Comparison of ENCODE assay signal across 1 cellular context in the genomic region with DNA sequence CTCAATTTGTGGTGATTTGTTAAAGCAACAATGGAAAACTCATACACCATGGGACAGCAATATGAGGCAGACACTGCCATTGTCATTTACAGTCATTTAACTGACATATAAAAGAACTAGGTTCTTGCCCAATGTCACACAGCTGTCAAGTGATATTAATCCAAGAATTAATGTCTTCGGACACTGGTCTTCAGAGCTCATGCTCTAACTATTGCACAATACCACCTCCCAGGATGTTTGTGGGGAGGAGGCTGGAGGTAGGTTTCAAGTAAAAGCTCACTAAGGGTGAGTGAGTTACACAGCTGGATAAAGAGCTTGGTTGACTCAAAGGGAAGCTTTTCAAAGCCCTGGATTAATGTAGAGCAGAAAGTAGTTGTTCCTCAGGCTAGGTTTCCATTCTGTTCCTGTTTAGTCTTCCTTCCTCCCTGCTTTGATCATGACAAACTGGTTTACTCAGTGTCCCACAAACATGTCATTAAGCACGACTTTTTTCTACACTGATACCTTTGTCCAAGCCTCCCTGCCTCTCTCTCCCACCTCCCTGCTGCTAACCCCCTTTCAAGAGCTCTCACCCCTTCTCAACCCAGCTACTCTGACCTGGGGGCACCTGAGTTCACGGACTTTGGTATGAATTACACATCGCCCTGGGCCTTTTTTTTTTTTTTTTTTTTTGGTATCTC.
TF ChIP-seq lines count a peak whose summit lies in the region.

No MANE protein-coding gene starts in this region.

TF ChIP-seq in HepG2, 621 proteins besides CTCF, POLR2A, EP300 and RAD21 (continued from another document and continues in another):
- TF ChIP-seq MTA3 (CRISPR knock-in tag; IDR thresholded peaks at IDR 0.05): no peak
- TF ChIP-seq KDM4B (CRISPR knock-in tag; IDR thresholded peaks at IDR 0.05): no peak
- TF ChIP-seq HDAC6 (IDR thresholded peaks at IDR 0.05; ENCODE audit: low read depth, low read length): no peak
- TF ChIP-seq, protein P1, sequence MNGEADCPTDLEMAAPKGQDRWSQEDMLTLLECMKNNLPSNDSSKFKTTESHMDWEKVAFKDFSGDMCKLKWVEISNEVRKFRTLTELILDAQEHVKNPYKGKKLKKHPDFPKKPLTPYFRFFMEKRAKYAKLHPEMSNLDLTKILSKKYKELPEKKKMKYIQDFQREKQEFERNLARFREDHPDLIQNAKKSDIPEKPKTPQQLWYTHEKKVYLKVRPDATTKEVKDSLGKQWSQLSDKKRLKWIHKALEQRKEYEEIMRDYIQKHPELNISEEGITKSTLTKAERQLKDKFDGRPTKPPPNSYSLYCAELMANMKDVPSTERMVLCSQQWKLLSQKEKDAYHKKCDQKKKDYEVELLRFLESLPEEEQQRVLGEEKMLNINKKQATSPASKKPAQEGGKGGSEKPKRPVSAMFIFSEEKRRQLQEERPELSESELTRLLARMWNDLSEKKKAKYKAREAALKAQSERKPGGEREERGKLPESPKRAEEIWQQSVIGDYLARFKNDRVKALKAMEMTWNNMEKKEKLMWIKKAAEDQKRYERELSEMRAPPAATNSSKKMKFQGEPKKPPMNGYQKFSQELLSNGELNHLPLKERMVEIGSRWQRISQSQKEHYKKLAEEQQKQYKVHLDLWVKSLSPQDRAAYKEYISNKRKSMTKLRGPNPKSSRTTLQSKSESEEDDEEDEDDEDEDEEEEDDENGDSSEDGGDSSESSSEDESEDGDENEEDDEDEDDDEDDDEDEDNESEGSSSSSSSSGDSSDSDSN (CRISPR knock-in tag; IDR thresholded peaks at IDR 0.05): no peak
- TF ChIP-seq KMT2B (CRISPR knock-in tag; IDR thresholded peaks at IDR 0.05): no peak
- TF ChIP-seq, protein P2, sequence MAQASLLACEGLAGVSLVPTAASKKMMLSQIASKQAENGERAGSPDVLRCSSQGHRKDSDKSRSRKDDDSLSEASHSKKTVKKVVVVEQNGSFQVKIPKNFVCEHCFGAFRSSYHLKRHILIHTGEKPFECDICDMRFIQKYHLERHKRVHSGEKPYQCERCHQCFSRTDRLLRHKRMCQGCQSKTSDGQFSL (CRISPR knock-in tag; IDR thresholded peaks at IDR 0.05): no peak
- TF ChIP-seq HDAC1 (CRISPR knock-in tag; IDR thresholded peaks at IDR 0.05): no peak
- TF ChIP-seq MIXL1 (CRISPR knock-in tag; IDR thresholded peaks at IDR 0.05): no peak
- TF ChIP-seq ZKSCAN5 (CRISPR knock-in tag; IDR thresholded peaks at IDR 0.05): no peak
- TF ChIP-seq, protein P3, sequence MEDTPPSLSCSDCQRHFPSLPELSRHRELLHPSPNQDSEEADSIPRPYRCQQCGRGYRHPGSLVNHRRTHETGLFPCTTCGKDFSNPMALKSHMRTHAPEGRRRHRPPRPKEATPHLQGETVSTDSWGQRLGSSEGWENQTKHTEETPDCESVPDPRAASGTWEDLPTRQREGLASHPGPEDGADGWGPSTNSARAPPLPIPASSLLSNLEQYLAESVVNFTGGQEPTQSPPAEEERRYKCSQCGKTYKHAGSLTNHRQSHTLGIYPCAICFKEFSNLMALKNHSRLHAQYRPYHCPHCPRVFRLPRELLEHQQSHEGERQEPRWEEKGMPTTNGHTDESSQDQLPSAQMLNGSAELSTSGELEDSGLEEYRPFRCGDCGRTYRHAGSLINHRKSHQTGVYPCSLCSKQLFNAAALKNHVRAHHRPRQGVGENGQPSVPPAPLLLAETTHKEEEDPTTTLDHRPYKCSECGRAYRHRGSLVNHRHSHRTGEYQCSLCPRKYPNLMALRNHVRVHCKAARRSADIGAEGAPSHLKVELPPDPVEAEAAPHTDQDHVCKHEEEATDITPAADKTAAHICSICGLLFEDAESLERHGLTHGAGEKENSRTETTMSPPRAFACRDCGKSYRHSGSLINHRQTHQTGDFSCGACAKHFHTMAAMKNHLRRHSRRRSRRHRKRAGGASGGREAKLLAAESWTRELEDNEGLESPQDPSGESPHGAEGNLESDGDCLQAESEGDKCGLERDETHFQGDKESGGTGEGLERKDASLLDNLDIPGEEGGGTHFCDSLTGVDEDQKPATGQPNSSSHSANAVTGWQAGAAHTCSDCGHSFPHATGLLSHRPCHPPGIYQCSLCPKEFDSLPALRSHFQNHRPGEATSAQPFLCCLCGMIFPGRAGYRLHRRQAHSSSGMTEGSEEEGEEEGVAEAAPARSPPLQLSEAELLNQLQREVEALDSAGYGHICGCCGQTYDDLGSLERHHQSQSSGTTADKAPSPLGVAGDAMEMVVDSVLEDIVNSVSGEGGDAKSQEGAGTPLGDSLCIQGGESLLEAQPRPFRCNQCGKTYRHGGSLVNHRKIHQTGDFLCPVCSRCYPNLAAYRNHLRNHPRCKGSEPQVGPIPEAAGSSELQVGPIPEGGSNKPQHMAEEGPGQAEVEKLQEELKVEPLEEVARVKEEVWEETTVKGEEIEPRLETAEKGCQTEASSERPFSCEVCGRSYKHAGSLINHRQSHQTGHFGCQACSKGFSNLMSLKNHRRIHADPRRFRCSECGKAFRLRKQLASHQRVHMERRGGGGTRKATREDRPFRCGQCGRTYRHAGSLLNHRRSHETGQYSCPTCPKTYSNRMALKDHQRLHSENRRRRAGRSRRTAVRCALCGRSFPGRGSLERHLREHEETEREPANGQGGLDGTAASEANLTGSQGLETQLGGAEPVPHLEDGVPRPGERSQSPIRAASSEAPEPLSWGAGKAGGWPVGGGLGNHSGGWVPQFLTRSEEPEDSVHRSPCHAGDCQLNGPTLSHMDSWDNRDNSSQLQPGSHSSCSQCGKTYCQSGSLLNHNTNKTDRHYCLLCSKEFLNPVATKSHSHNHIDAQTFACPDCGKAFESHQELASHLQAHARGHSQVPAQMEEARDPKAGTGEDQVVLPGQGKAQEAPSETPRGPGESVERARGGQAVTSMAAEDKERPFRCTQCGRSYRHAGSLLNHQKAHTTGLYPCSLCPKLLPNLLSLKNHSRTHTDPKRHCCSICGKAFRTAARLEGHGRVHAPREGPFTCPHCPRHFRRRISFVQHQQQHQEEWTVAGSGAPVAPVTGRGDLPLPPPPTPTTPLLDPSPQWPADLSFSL (CRISPR knock-in tag; IDR thresholded peaks at IDR 0.05): no peak
- no peak for TF ChIP-seq CREB1 (IDR thresholded peaks at IDR 0.05)
- TF ChIP-seq CREB1 (CRISPR knock-in tag; IDR thresholded peaks at IDR 0.05): no peak
- peak; percentile 38 for TF ChIP-seq MED1 (CRISPR knock-in tag; IDR thresholded peaks at IDR 0.05)
- no peak for TF ChIP-seq KDM2A (CRISPR knock-in tag; IDR thresholded peaks at IDR 0.05; ENCODE audit: borderline replicate concordance, low read depth)
- no peak for TF ChIP-seq ZMAT3 (CRISPR knock-in tag; conservative IDR thresholded peaks at IDR 0.05)
- no peak for TF ChIP-seq ZNF549 (CRISPR knock-in tag; IDR thresholded peaks at IDR 0.05)
- no peak for TF ChIP-seq ZNF773 (CRISPR knock-in tag; IDR thresholded peaks at IDR 0.05; ENCODE audit: borderline replicate concordance)
- no peak; the same call in 1 of the 2 replicates for TF ChIP-seq ZNF331 (CRISPR knock-in tag; IDR thresholded peaks at IDR 0.05)
- TF ChIP-seq ISX (CRISPR knock-in tag; conservative IDR thresholded peaks at IDR 0.05): no peak
- no peak for TF ChIP-seq ATF1 (CRISPR knock-in tag; IDR thresholded peaks at IDR 0.05)
- 0 out of 2 replicates have a peak, but pooled peaks have one; percentile 20 for TF ChIP-seq NCOA2 (CRISPR knock-in tag; IDR thresholded peaks at IDR 0.05)
- TF ChIP-seq, protein P4, sequence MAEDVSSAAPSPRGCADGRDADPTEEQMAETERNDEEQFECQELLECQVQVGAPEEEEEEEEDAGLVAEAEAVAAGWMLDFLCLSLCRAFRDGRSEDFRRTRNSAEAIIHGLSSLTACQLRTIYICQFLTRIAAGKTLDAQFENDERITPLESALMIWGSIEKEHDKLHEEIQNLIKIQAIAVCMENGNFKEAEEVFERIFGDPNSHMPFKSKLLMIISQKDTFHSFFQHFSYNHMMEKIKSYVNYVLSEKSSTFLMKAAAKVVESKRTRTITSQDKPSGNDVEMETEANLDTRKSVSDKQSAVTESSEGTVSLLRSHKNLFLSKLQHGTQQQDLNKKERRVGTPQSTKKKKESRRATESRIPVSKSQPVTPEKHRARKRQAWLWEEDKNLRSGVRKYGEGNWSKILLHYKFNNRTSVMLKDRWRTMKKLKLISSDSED (CRISPR knock-in tag; IDR thresholded peaks at IDR 0.05): no peak
- TF ChIP-seq XRCC5 (optimal IDR thresholded peaks at IDR 0.05; ENCODE audit: low read length): no peak
- no peak for TF ChIP-seq ZFY (CRISPR knock-in tag; IDR thresholded peaks at IDR 0.05)
- 0 out of 2 replicates have a peak, but pooled peaks have one; percentile 32 for TF ChIP-seq SAP130 (CRISPR knock-in tag; IDR thresholded peaks at IDR 0.05; ENCODE audit: low read depth)
- TF ChIP-seq, protein P5, sequence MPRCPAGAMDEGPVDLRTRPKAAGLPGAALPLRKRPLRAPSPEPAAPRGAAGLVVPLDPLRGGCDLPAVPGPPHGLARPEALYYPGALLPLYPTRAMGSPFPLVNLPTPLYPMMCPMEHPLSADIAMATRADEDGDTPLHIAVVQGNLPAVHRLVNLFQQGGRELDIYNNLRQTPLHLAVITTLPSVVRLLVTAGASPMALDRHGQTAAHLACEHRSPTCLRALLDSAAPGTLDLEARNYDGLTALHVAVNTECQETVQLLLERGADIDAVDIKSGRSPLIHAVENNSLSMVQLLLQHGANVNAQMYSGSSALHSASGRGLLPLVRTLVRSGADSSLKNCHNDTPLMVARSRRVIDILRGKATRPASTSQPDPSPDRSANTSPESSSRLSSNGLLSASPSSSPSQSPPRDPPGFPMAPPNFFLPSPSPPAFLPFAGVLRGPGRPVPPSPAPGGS (CRISPR knock-in tag; IDR thresholded peaks at IDR 0.05): no peak
- no peak for TF ChIP-seq ARID2 (CRISPR knock-in tag; IDR thresholded peaks at IDR 0.05; ENCODE audit: borderline replicate concordance)
- TF ChIP-seq PRPF4 (IDR thresholded peaks at IDR 0.05; ENCODE audit: low read depth, low read length, poor library complexity, severe bottlenecking): no peak
- TF ChIP-seq MED13 (CRISPR knock-in tag; IDR thresholded peaks at IDR 0.05): no peak
- no peak for TF ChIP-seq SOX6 (IDR thresholded peaks at IDR 0.05)
- TF ChIP-seq SOX6 (CRISPR knock-in tag; IDR thresholded peaks at IDR 0.05): peak; percentile 37; the same call in 1 of the 2 replicates
- no peak for TF ChIP-seq ZNF274 (CRISPR knock-in tag; IDR thresholded peaks at IDR 0.05)
- peak; percentile 33; the same call in 1 of the 2 replicates for TF ChIP-seq HDAC2 (CRISPR knock-in tag; IDR thresholded peaks at IDR 0.05)
- no peak for TF ChIP-seq TRIM24 (CRISPR knock-in tag; IDR thresholded peaks at IDR 0.05)
- 0 out of 2 replicates have a peak, but pooled peaks have one; percentile 7 for TF ChIP-seq DMAP1 (CRISPR knock-in tag; IDR thresholded peaks at IDR 0.05)
- no peak for TF ChIP-seq FOXA1 (IDR thresholded peaks at IDR 0.05)
- TF ChIP-seq FOXA1 (CRISPR knock-in tag; IDR thresholded peaks at IDR 0.05): 0 out of 2 replicates have a peak, but pooled peaks have one; percentile 15
- no peak for TF ChIP-seq ZBTB8A (CRISPR knock-in tag; IDR thresholded peaks at IDR 0.05; ENCODE audit: borderline replicate concordance, low read depth)
- TF ChIP-seq, protein P6, sequence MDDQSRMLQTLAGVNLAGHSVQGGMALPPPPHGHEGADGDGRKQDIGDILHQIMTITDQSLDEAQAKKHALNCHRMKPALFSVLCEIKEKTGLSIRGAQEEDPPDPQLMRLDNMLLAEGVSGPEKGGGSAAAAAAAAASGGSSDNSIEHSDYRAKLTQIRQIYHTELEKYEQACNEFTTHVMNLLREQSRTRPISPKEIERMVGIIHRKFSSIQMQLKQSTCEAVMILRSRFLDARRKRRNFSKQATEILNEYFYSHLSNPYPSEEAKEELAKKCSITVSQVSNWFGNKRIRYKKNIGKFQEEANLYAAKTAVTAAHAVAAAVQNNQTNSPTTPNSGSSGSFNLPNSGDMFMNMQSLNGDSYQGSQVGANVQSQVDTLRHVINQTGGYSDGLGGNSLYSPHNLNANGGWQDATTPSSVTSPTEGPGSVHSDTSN (CRISPR knock-in tag; IDR thresholded peaks at IDR 0.05; ENCODE audit: borderline replicate concordance): no peak
- TF ChIP-seq, protein P7, sequence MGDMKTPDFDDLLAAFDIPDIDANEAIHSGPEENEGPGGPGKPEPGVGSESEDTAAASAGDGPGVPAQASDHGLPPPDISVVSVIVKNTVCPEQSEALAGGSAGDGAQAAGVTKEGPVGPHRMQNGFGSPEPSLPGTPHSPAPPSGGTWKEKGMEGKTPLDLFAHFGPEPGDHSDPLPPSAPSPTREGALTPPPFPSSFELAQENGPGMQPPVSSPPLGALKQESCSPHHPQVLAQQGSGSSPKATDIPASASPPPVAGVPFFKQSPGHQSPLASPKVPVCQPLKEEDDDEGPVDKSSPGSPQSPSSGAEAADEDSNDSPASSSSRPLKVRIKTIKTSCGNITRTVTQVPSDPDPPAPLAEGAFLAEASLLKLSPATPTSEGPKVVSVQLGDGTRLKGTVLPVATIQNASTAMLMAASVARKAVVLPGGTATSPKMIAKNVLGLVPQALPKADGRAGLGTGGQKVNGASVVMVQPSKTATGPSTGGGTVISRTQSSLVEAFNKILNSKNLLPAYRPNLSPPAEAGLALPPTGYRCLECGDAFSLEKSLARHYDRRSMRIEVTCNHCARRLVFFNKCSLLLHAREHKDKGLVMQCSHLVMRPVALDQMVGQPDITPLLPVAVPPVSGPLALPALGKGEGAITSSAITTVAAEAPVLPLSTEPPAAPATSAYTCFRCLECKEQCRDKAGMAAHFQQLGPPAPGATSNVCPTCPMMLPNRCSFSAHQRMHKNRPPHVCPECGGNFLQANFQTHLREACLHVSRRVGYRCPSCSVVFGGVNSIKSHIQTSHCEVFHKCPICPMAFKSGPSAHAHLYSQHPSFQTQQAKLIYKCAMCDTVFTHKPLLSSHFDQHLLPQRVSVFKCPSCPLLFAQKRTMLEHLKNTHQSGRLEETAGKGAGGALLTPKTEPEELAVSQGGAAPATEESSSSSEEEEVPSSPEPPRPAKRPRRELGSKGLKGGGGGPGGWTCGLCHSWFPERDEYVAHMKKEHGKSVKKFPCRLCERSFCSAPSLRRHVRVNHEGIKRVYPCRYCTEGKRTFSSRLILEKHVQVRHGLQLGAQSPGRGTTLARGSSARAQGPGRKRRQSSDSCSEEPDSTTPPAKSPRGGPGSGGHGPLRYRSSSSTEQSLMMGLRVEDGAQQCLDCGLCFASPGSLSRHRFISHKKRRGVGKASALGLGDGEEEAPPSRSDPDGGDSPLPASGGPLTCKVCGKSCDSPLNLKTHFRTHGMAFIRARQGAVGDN (CRISPR knock-in tag; IDR thresholded peaks at IDR 0.05): no peak
- TF ChIP-seq, protein P8, sequence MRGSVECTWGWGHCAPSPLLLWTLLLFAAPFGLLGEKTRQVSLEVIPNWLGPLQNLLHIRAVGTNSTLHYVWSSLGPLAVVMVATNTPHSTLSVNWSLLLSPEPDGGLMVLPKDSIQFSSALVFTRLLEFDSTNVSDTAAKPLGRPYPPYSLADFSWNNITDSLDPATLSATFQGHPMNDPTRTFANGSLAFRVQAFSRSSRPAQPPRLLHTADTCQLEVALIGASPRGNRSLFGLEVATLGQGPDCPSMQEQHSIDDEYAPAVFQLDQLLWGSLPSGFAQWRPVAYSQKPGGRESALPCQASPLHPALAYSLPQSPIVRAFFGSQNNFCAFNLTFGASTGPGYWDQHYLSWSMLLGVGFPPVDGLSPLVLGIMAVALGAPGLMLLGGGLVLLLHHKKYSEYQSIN (CRISPR knock-in tag; IDR thresholded peaks at IDR 0.05; ENCODE audit: borderline replicate concordance): no peak
- TF ChIP-seq, protein P9, sequence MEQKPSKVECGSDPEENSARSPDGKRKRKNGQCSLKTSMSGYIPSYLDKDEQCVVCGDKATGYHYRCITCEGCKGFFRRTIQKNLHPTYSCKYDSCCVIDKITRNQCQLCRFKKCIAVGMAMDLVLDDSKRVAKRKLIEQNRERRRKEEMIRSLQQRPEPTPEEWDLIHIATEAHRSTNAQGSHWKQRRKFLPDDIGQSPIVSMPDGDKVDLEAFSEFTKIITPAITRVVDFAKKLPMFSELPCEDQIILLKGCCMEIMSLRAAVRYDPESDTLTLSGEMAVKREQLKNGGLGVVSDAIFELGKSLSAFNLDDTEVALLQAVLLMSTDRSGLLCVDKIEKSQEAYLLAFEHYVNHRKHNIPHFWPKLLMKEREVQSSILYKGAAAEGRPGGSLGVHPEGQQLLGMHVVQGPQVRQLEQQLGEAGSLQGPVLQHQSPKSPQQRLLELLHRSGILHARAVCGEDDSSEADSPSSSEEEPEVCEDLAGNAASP (CRISPR knock-in tag; IDR thresholded peaks at IDR 0.05; ENCODE audit: borderline replicate concordance): peak; percentile 43; the same call in 1 of the 2 replicates
